19 cellular contexts compared by ENCODE assay signal in genomic region chr6:13181398-13181797, GRCh38.
DNase-seq lines count a peak whose midpoint lies in the region; ATAC-seq, FAIRE-seq and TF ChIP-seq lines count a peak whose summit lies in the region.
"Had no signal": no experiment of that assay in that cellular context is flagged by ENCODE, and none has a peak within 500 bp of the region (broad histone marks: within the 10 kb centered on the region; RNA-seq: fewer than 3 reads in every experiment).

No MANE protein-coding gene starts in this region.

- H3K27ac ChIP-seq in SK-N-SH (ENCODE audit: low read depth in 2 of 2, low read length in 1 of 2) (peak overlapping the region in 1 of 2 experiments; percentile 16; a peak in 1 of 4 replicates), uterus (no peak overlapping the region)
- H3K27ac ChIP-seq: 22Rv1 had no signal

- H3K27ac Mint-ChIP-seq in glutamatergic neuron (ENCODE audit: unreplicated experiment), result peak overlapping the region; percentile 45
- H3K27ac Mint-ChIP-seq: CD8-positive, alpha-beta T cell had no signal

- TF ChIP-seq POLR2A in GM12892 (IDR thresholded peaks at IDR 0.05; ENCODE audit: low read depth, low read length) (no peak), uterus (IDR thresholded peaks at IDR 0.05) (no peak)

- DNase-seq in SK-N-SH (peak; percentile 52), astrocyte of the cerebellum (ENCODE audit: low read depth) (no peak), glutamatergic neuron (no peak), retina (peak; percentile 46), Right ventricle myocardium superior (no peak), GM12892 (ENCODE audit: insufficient read length) (no peak), uterus (no peak)
- DNase-seq: CD8-positive, alpha-beta T cell; DMS79 treated with DMSO at 0.1 percent for 48 hours; GOT3; NCI-H1048; NCI-H1436 treated with DMSO at 0.1 percent for 48 hours; NCI-H2029 treated with DMSO at 0.1 percent for 48 hours; NCI-H510A treated with DMSO at 0.1 percent for 48 hours had no signal

- H3K27me3 ChIP-seq in SK-N-SH (ENCODE audit: insufficient read depth) (no peaks in the 10 kb centered on the region; the same call in 1 of the 2 replicates), uterus (no peaks in the 10 kb centered on the region)

- H3K27me3 Mint-ChIP-seq in glutamatergic neuron (ENCODE audit: unreplicated experiment), result peaks cover 1% of the 10 kb centered on the region

- H4K20me1 ChIP-seq in SK-N-SH (ENCODE audit: insufficient read depth), result no peaks in the 10 kb centered on the region

- no peak for ATAC-seq in SK-N-SH treated with all-trans-retinoic acid at 6 μM for 48 hours
- no peak for ATAC-seq in Right ventricle myocardium superior (ENCODE audit: poor library complexity)
- ATAC-seq: CD8-positive, alpha-beta T cell; Panc1 had no signal

- peak overlapping the region; percentile 49 for H3K4me3 Mint-ChIP-seq in glutamatergic neuron (ENCODE audit: unreplicated experiment)
- H3K4me3 Mint-ChIP-seq: CD8-positive, alpha-beta T cell had no signal

- no peaks in the 10 kb centered on the region for H3K36me3 Mint-ChIP-seq in glutamatergic neuron (ENCODE audit: unreplicated experiment)
- H3K36me3 Mint-ChIP-seq: CD8-positive, alpha-beta T cell had no signal

- no peak for TF ChIP-seq CTCF in SK-N-SH (IDR thresholded peaks at IDR 0.05)
- no peak for TF ChIP-seq CTCF in astrocyte of the cerebellum (IDR thresholded peaks at IDR 0.05; ENCODE audit: low read depth, low read length, missing control alignments)
- TF ChIP-seq CTCF in glutamatergic neuron (IDR thresholded peaks at IDR 0.05; ENCODE audit: partially characterized antibody, unreplicated experiment), result no peak
- no peak for TF ChIP-seq CTCF in uterus (IDR thresholded peaks at IDR 0.05)

- TF ChIP-seq RAD21 in SK-N-SH (IDR thresholded peaks at IDR 0.05; ENCODE audit: low read length), result no peak

- no peak; a peak in 1 of 4 replicates for TF ChIP-seq EP300 in SK-N-SH (IDR thresholded peaks at IDR 0.05; ENCODE audit: borderline replicate concordance in 1 of 2, low read depth in 1 of 2, low read length in 1 of 2)

- H3K9me2 ChIP-seq in SK-N-SH, result no peaks in the 10 kb centered on the region

- H3K9ac ChIP-seq in SK-N-SH, result no peak overlapping the region

- H3K9me3 ChIP-seq in SK-N-SH (no peaks in the 10 kb centered on the region), uterus (no peaks in the 10 kb centered on the region)

- no peak for FAIRE-seq in GM12892 (lab: Jason Lieb, UNC)
- FAIRE-seq: D721Med, G401.6 had no signal

- H3K4me2 ChIP-seq in SK-N-SH, result no peak overlapping the region

- no peaks in the 10 kb centered on the region for H3K79me2 ChIP-seq in SK-N-SH (ENCODE audit: insufficient read depth)

- peaks cover 2% of the 10 kb centered on the region for H3K9me3 Mint-ChIP-seq in glutamatergic neuron (ENCODE audit: unreplicated experiment)
- H3K9me3 Mint-ChIP-seq: CD8-positive, alpha-beta T cell had no signal

- H3K4me3 ChIP-seq in SK-N-SH (ENCODE audit: low read depth in 2 of 2, low read length in 1 of 2) (no peak overlapping the region), astrocyte of the cerebellum (ENCODE audit: low read depth, low read length) (peak overlapping the region; percentile 5), uterus (no peak overlapping the region)

- H3K36me3 ChIP-seq in SK-N-SH (replicated peaks in 1 of 2; ENCODE audit: control insufficient read depth in 1 of 2, insufficient read depth in 2 of 2, low read length in 1 of 2), result no peaks in the 10 kb centered on the region
- no peaks in the 10 kb centered on the region for H3K36me3 ChIP-seq in uterus

- peaks cover 37% of the 10 kb centered on the region for H3K4me1 Mint-ChIP-seq in glutamatergic neuron (ENCODE audit: low read depth, unreplicated experiment)

- no peaks in the 10 kb centered on the region for H3F3A ChIP-seq in SK-N-SH (replicated peaks; ENCODE audit: insufficient read depth)

- H2AFZ ChIP-seq in SK-N-SH (ENCODE audit: low read depth), result no peak overlapping the region

- WGBS in SK-N-SH (ENCODE audit: low lambda C conversion rate), result 45% methylated on average over 8 of the region's 9 CpGs

- in situ Hi-C loops in astrocyte of the cerebellum (cut with HindIII; ENCODE audit: low sequenced_read_pairs), result no loop called here

- CTCF ChIA-PET in SK-N-SH (lab: Yijun Ruan, JAX), result no interaction called here

- POLR2A ChIA-PET in SK-N-SH (lab: Yijun Ruan, JAX), result no interaction called here

- peaks cover 0 to 9% of the 10 kb centered on the region in 2 experiments; a peak in 2 of 4 replicates for H3K4me1 ChIP-seq in SK-N-SH (ENCODE audit: control insufficient read depth in 1 of 2, insufficient read depth in 2 of 2, low read depth in 1 of 2, low read length in 1 of 2)
- no peaks in the 10 kb centered on the region for H3K4me1 ChIP-seq in uterus

- intact Hi-C loops in Right ventricle myocardium superior (cut with DNase I), result no loop called here
- intact Hi-C loops in uterus (cut with DNase I; ENCODE audit: low total_unique reads), result no loop called here

TF ChIP-seq in SK-N-SH, 30 proteins besides CTCF, POLR2A, EP300 and RAD21 (continues in another document):
- no peak for TF ChIP-seq RFX5 (IDR thresholded peaks at IDR 0.05; ENCODE audit: low read length)
- TF ChIP-seq FOSL2 (IDR thresholded peaks at IDR 0.05; ENCODE audit: borderline replicate concordance, low read depth), result no peak
- TF ChIP-seq, protein P1, sequence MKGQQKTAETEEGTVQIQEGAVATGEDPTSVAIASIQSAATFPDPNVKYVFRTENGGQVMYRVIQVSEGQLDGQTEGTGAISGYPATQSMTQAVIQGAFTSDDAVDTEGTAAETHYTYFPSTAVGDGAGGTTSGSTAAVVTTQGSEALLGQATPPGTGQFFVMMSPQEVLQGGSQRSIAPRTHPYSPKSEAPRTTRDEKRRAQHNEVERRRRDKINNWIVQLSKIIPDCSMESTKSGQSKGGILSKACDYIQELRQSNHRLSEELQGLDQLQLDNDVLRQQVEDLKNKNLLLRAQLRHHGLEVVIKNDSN (IDR thresholded peaks at IDR 0.05; ENCODE audit: borderline replicate concordance, low read depth), result no peak
- no peak for TF ChIP-seq FOXM1 (IDR thresholded peaks at IDR 0.05; ENCODE audit: low read depth)
- TF ChIP-seq REST (IDR thresholded peaks at IDR 0.05; ENCODE audit: low read depth, low read length), result no peak

TF ChIP-seq in SK-N-SH treated with all-trans-retinoic acid at 6 μM for 48 hours, 23 proteins besides CTCF, POLR2A, EP300 and RAD21:
- no peak for TF ChIP-seq BACH2 (CRISPR knock-in tag; IDR thresholded peaks at IDR 0.05; ENCODE audit: borderline replicate concordance)
- no peak for TF ChIP-seq ZFP30 (CRISPR knock-in tag; IDR thresholded peaks at IDR 0.05)
- TF ChIP-seq CSDC2 (CRISPR knock-in tag; IDR thresholded peaks at IDR 0.05), result no peak
- TF ChIP-seq GLIS3 (CRISPR knock-in tag; IDR thresholded peaks at IDR 0.05), result no peak
- TF ChIP-seq ESRRG (CRISPR knock-in tag; IDR thresholded peaks at IDR 0.05), result no peak
- no peak for TF ChIP-seq OSR1 (CRISPR knock-in tag; IDR thresholded peaks at IDR 0.05)
TF ChIP-seq in SK-N-SH treated with all-trans-retinoic acid at 6 μM for 48 hours: peak in this region for 0.

Comparison
In these comparisons a context has a peak if more than half of its experiments do, and no peak if none do; other contexts are left out.
1. DNase-seq: peak in SK-N-SH (single experiment) and retina (single experiment); none in astrocyte of the cerebellum (single experiment), glutamatergic neuron (single experiment), Right ventricle myocardium superior (single experiment), GM12892 (single experiment) and uterus (0 of 2).